18 cellular contexts compared by ENCODE assay signal in the genomic region with DNA sequence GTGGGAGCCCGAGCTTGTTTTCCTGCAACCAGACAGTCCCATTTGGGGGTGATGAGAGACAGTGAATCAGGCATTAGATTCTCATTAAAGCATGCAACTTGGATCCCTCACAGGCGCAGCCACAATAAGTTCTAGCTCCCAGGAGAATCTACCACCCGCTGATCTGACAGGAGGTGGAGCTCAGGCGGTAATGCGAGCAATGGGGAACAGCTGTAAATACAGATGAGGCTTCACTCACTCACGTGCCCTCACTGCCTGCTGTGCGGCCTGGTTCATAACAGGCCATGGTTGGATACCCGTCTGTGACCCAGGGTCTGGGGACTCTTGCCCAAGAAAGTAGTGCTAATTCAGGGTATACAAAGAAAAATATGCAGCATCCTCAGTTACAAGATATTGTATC.
"Had no signal": no experiment of that assay in that cellular context is flagged by ENCODE, and none has a peak within 500 bp of the region (broad histone marks: within the 10 kb centered on the region; RNA-seq: fewer than 3 reads in every experiment).

No MANE protein-coding gene starts in this region.

- H3K4me3 ChIP-seq: adrenal gland, coronary artery, esophagus squamous epithelium, mucosa of descending colon, tibial nerve, vagina had no signal

- H3K4me1 ChIP-seq: adrenal gland, esophagus squamous epithelium, tibial nerve, vagina had no signal

- H3K36me3 ChIP-seq: adrenal gland, esophagus squamous epithelium, tibial nerve, vagina, WERI-Rb-1 had no signal

- H3K9me3 ChIP-seq: adrenal gland, esophagus squamous epithelium, mucosa of descending colon, tibial nerve, vagina had no signal

- DNase-seq: activated CD4-positive, alpha-beta memory T cell treated with anti-CD3 and anti-CD28 coated beads, Interleukin-2, amount 10 ng/mL, durations not matched to agents 7 days and 5 days; activated CD4-positive, alpha-beta T cell treated with anti-CD3 and anti-CD28 coated beads for 36 hours; activated T-cell treated with anti-CD3 and anti-CD28 coated beads, Interleukin-2, amount 50 U/mL, for 24 hours; adrenal gland; caudate nucleus; esophagus squamous epithelium; foreskin fibroblast; head of caudate nucleus; mucosa of descending colon; naive thymus-derived CD8-positive, alpha-beta T cell; stimulated activated CD4-positive, alpha-beta T cell treated with anti-CD3 and anti-CD28 coated beads, Interleukin-4, amount 100 ng/mL, for 24 hours; stimulated activated naive CD4-positive, alpha-beta T cell; substantia nigra; T-helper 17 cell; WERI-Rb-1 had no signal

- H3K27me3 ChIP-seq: adrenal gland, esophagus squamous epithelium, tibial nerve, vagina had no signal

- H3K27ac ChIP-seq: adrenal gland, coronary artery, esophagus squamous epithelium, tibial nerve, vagina, WERI-Rb-1 had no signal
